Comparison of ENCODE assay signal across 14 cellular contexts in the genomic region with DNA sequence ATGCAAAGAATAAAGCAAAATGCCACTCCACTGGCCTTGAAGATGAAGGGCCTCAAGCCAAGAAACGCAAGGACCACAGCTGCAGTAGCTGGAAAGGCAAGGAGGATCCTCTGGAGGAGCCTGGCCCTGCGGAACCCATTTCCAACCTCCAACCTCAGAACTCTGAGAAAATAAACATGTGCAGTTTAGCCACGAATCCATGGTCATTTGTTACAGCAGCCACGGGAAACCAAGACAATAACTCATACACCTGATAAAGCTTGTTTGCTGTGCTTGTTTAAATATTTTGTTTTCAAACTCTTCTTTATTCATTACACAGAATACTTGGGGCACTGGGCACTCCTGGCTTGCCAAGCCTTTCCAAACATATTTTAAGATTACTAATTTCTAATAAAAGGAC. TPM values are rescaled to one million over a fixed set of nuclear protein-coding genes. Genes with fewer than 3 reads are reported as not detected.
DNase-seq lines count a peak whose midpoint lies in the region; ATAC-seq and TF ChIP-seq lines count a peak whose summit lies in the region.
"Had no signal": no experiment of that assay in that cellular context is flagged by ENCODE, and none has a peak within 500 bp of the region (broad histone marks: within the 10 kb centered on the region; RNA-seq: fewer than 3 reads in every experiment).

No MANE protein-coding gene starts in this region.

- H3K36me3 ChIP-seq in muscle layer of duodenum (ENCODE audit: control insufficient read depth in 1 of 2, insufficient read depth in 2 of 2, low read length in 2 of 2) (peaks cover 4 to 7% of the 10 kb centered on the region in 2 donors), transverse colon (peaks cover 0 to 5% (median 2%) of the 10 kb centered on the region in 4 donors)

- POLR2A ChIA-PET in T-cell (lab: Charles Lee) = no interaction called here

- H3K27ac Mint-ChIP-seq in chondrocyte (ENCODE audit: unreplicated experiment) (peak overlapping the region; percentile 92), T-cell (no peak overlapping the region)
- H3K27ac Mint-ChIP-seq: activated B cell treated with CpG ODN at 0.5 μM for 24 hours, nephron had no signal

- intact Hi-C loops in transverse colon (cut with DNase I; ENCODE audit: low total_unique reads) = no loop called here

- CTCF ChIA-PET in T-cell (lab: Charles Lee) = interaction anchor here in 1 of 2 donors (1.0 kb wide), 1 partner anchor 29 kb away, joined by 3 read pairs; no protein-coding TSS in a partner anchor

- H3K4me1 ChIP-seq in muscle layer of duodenum (ENCODE audit: control insufficient read depth in 1 of 2, insufficient read depth in 2 of 2, low read length in 2 of 2) (peaks cover 10 to 28% of the 10 kb centered on the region in 2 donors), transverse colon (peaks cover 10 to 52% (median 24%) of the 10 kb centered on the region in 4 donors)

- in situ Hi-C loops in transverse colon (cut with MboI; ENCODE audit: low pct_ligation_motif_present in 1 of 4, low pct_unique_long_range_greater_than_20kb in 1 of 4, low sequenced_read_pairs in 3 of 4) = no loop called here

- WGBS in transverse colon (ENCODE audit: low coverage in 1 of 2), 2 donors = 65 to 83% methylated on average over 1 to 4 of the region's 4 CpGs

- TF ChIP-seq CTCF in chondrocyte (IDR thresholded peaks at IDR 0.05) = no peak
- TF ChIP-seq CTCF in transverse colon (IDR thresholded peaks at IDR 0.05) = no peak

- H3K4me3 Mint-ChIP-seq in chondrocyte (ENCODE audit: unreplicated experiment) (no peak overlapping the region), T-cell (no peak overlapping the region)
- H3K4me3 Mint-ChIP-seq: activated B cell treated with CpG ODN at 0.5 μM for 24 hours; CD8-positive, alpha-beta memory T cell; nephron had no signal

- peaks cover 29% of the 10 kb centered on the region for H3K4me1 Mint-ChIP-seq in chondrocyte (ENCODE audit: low read depth)
- H3K4me1 Mint-ChIP-seq in T-cell = peaks cover 10 to 22% (median 19%) of the 10 kb centered on the region in 3 donors

- ATAC-seq in HG03095 (IDR thresholded peaks at IDR 0.05; ENCODE audit: unreplicated experiment) (no peak), T-cell (replicated peaks in 1 of 4) (no peak)

- H3K27me3 Mint-ChIP-seq in chondrocyte (ENCODE audit: low read depth) = no peaks in the 10 kb centered on the region
- no peaks in the 10 kb centered on the region for H3K27me3 Mint-ChIP-seq in T-cell
- H3K27me3 Mint-ChIP-seq: activated B cell treated with CpG ODN at 0.5 μM for 24 hours; CD8-positive, alpha-beta memory T cell had no signal

- peak; percentile 19 for DNase-seq in activated effector memory CD4-positive, alpha-beta T cell treated with anti-CD3 and anti-CD28 coated beads, Interleukin-2, amount 50 U/mL, for 16 hours
- no peak for DNase-seq in activated effector memory CD4-positive, alpha-beta T cell treated with Interleukin-2 at 50 U/mL for 16 hours
- no peak for DNase-seq in chondrocyte (ENCODE audit: low spot score)
- DNase-seq in transverse colon = no peak
- DNase-seq in T-cell = no peak
- no peak for DNase-seq in mucosa of gallbladder (ENCODE audit: low spot score)
- DNase-seq: activated B cell treated with CpG ODN at 0.5 μM for 24 hours; activated CD8-positive, alpha-beta memory T cell treated with anti-CD3 and anti-CD28 coated beads for 24 hours; activated gamma-delta T cell; CD8-positive, alpha-beta memory T cell had no signal

- no peak for TF ChIP-seq EP300 in transverse colon (IDR thresholded peaks at IDR 0.05; ENCODE audit: low read depth)

- no peaks in the 10 kb centered on the region for H3K9me3 Mint-ChIP-seq in chondrocyte (ENCODE audit: low read depth)
- no peaks in the 10 kb centered on the region for H3K9me3 Mint-ChIP-seq in T-cell
- H3K9me3 Mint-ChIP-seq: activated B cell treated with CpG ODN at 0.5 μM for 24 hours; CD8-positive, alpha-beta memory T cell; nephron had no signal

- H3K27me3 ChIP-seq in muscle layer of duodenum (ENCODE audit: low read depth, low read length) (no peaks in the 10 kb centered on the region), transverse colon (no peaks in the 10 kb centered on the region)

- peaks cover 3% of the 10 kb centered on the region for H3K36me3 Mint-ChIP-seq in chondrocyte (ENCODE audit: low read depth)
- H3K36me3 Mint-ChIP-seq in T-cell = no peaks in the 10 kb centered on the region

- no peak overlapping the region for H3K4me3 ChIP-seq in muscle layer of duodenum (ENCODE audit: low read depth in 1 of 2, low read length in 2 of 2)
- no peak overlapping the region for H3K4me3 ChIP-seq in transverse colon

- H3K27ac ChIP-seq in muscle layer of duodenum (ENCODE audit: low read length) (peak overlapping the region; percentile 70), transverse colon (peak overlapping the region; percentile 18 to 65 (median 56))

- TF ChIP-seq POLR2A in transverse colon (IDR thresholded peaks at IDR 0.05) = no peak

- H3K9me3 ChIP-seq in muscle layer of duodenum (ENCODE audit: control insufficient read depth in 1 of 2, low read length in 2 of 2) (no peaks in the 10 kb centered on the region), transverse colon (no peaks in the 10 kb centered on the region)

RNA-seq across cellular contexts. Expression of gene SERPINB6, which starts 10.4 kb away (rescaled TPM):
- total RNA-seq in chondrocyte = 74.0 to 98.0 TPM (median 97.3 TPM) in 3 replicates
- 100 to 1,000 TPM; 134 to 276 (median 170) TPM for total RNA-seq in transverse colon
- 10 to 100 TPM; 30.0 to 49.0 (median 38.0) TPM for total RNA-seq in T-cell
- 141 TPM for total RNA-seq in mucosa of gallbladder

RNA-seq across cellular contexts. Expression of gene NQO2, which starts 38.8 kb away (rescaled TPM):
- total RNA-seq in chondrocyte (34.4 to 40.7 TPM (median 35.1 TPM) in 3 replicates), transverse colon (1 to 10 TPM in 3 of 4 donors, under 1 TPM in 1; 1.00 to 9.7 (median 7.2) TPM), T-cell (10 to 100 TPM in 4 of 5 donors, 1 to 10 TPM in 1; 9.1 to 54.6 (median 33.0) TPM), mucosa of gallbladder (35.0 TPM)

RNA-seq across cellular contexts. Expression of gene SERPINB9, which starts 57.8 kb away (rescaled TPM):
- total RNA-seq in chondrocyte (0.31 to 0.67 TPM (median 0.62 TPM) in 3 replicates), transverse colon (1 to 10 TPM; 1.4 to 8.7 (median 6.1) TPM), T-cell (10 to 100 TPM; 43.2 to 57.2 (median 47.1) TPM), mucosa of gallbladder (11.8 TPM)
- total RNA-seq: H4 had no signal
